In the genomic region with DNA sequence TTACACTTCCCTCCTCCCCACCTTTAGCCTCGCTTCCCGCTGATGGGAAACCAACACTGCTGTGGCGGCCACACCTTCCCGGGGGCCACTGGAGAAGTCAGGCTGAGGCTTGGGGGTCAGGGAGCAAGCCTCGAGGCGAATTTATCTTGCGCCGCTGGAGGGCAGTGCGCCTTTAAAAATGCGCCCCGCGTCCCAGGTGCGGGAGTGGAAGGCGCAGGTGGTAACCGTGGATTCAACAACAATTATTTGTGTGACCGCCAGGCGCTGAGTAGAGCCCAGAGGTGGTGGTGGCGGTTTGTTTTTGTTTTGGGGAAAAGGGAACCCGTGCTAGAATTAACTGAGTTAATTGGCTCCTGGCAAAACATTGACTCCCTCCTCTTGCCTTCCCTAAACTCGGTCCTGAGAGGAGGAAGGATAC, we compare ENCODE assay signal across 1 cellular context.
TF ChIP-seq lines count a peak whose summit lies in the region.

No MANE protein-coding gene starts in this region.

TF ChIP-seq in WTC11, 78 proteins besides CTCF, POLR2A, EP300 and RAD21 (continued from another document):
- TF ChIP-seq, protein P1, sequence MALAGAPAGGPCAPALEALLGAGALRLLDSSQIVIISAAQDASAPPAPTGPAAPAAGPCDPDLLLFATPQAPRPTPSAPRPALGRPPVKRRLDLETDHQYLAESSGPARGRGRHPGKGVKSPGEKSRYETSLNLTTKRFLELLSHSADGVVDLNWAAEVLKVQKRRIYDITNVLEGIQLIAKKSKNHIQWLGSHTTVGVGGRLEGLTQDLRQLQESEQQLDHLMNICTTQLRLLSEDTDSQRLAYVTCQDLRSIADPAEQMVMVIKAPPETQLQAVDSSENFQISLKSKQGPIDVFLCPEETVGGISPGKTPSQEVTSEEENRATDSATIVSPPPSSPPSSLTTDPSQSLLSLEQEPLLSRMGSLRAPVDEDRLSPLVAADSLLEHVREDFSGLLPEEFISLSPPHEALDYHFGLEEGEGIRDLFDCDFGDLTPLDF (CRISPR knock-in tag; IDR thresholded peaks at IDR 0.05) = no peak
- TF ChIP-seq RORB (CRISPR knock-in tag; IDR thresholded peaks at IDR 0.05) = no peak
- no peak for TF ChIP-seq PRDM15 (CRISPR knock-in tag; IDR thresholded peaks at IDR 0.05)
- TF ChIP-seq GTF2I (CRISPR knock-in tag; conservative IDR thresholded peaks at IDR 0.05) = no peak
- no peak for TF ChIP-seq NFATC4 (CRISPR knock-in tag; IDR thresholded peaks at IDR 0.05)
